ENCODE assay signal across 1 cellular context in the genomic region with DNA sequence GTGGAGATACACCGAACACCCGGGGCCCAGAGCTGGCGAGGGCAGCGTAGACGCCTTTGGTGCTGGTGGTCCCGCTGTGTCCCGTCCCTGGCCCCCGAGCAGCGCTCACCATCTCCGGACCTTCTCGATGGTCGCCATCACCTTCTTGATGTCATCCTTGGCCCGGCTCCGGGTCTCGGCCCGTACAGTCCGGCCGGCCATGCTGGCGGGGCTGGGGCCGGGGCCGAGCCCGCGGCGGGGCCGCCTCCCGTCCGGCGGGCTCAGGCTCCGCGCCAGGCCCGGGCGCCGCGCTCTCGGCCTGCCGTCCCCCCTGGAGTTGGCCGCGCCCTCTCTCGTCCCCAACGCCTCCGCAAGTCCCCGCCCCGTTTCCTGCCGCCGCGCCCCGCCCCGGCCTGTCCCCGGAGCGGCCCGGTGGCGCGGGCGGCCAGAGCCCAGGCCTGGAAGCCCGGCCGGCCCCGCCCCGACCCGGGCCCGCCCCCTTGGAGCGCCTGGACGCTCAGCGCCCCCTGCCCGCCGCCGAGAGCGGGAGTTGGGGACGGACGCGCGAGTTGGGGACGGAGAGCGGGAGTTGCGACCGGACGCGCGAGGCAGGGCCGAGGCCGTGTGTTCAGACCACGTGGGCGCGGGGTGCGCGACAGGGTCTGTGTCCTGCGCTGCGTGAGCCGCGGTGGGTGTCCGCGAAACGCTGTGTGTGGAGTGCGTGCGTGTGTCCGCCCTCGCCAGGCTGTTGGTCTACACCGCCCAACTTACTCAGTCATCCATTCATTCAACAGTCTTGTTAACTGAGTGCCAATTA.
A peak's percentile ranks its signal among the peaks of the same experiment; 100 is the strongest.
TF ChIP-seq lines count a peak whose summit lies in the region.

TSS of gene BCL7C (minus strand) at position 334 of the 796 bp plus-strand sequence. CDS start at position 201, 133 bp downstream.

TF ChIP-seq in K562, 482 proteins besides CTCF, POLR2A, EP300 and RAD21 (continued from another document and continues in another):
- peak; percentile 79 for TF ChIP-seq GATAD2B (IDR thresholded peaks at IDR 0.05; ENCODE audit: borderline replicate concordance)
- TF ChIP-seq KDM2B (CRISPR knock-in tag; IDR thresholded peaks at IDR 0.05): peak; percentile 69; the same call in 1 of the 2 replicates
- no peak; the same call in 1 of the 2 replicates for TF ChIP-seq SOX6 (IDR thresholded peaks at IDR 0.05)
- TF ChIP-seq VEZF1 (CRISPR knock-in tag; IDR thresholded peaks at IDR 0.05): peak; percentile 89
- TF ChIP-seq MAFK (IDR thresholded peaks at IDR 0.05; ENCODE audit: low read length): no peak
- TF ChIP-seq NR2C2 (CRISPR knock-in tag; IDR thresholded peaks at IDR 0.05): peak; percentile 88
- peak; percentile 47; the same call in 1 of the 2 replicates for TF ChIP-seq NR2C2 (tag; IDR thresholded peaks at IDR 0.05)
- no peak; the same call in 1 of the 2 replicates for TF ChIP-seq TCF3 (CRISPR knock-in tag; IDR thresholded peaks at IDR 0.05)
- TF ChIP-seq, protein P1, sequence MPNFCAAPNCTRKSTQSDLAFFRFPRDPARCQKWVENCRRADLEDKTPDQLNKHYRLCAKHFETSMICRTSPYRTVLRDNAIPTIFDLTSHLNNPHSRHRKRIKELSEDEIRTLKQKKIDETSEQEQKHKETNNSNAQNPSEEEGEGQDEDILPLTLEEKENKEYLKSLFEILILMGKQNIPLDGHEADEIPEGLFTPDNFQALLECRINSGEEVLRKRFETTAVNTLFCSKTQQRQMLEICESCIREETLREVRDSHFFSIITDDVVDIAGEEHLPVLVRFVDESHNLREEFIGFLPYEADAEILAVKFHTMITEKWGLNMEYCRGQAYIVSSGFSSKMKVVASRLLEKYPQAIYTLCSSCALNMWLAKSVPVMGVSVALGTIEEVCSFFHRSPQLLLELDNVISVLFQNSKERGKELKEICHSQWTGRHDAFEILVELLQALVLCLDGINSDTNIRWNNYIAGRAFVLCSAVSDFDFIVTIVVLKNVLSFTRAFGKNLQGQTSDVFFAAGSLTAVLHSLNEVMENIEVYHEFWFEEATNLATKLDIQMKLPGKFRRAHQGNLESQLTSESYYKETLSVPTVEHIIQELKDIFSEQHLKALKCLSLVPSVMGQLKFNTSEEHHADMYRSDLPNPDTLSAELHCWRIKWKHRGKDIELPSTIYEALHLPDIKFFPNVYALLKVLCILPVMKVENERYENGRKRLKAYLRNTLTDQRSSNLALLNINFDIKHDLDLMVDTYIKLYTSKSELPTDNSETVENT (CRISPR knock-in tag; IDR thresholded peaks at IDR 0.05): peak; percentile 87
- TF ChIP-seq TRIM28 (IDR thresholded peaks at IDR 0.05): no peak
- TF ChIP-seq KLF16 (IDR thresholded peaks at IDR 0.05): no peak
- TF ChIP-seq MTA3 (IDR thresholded peaks at IDR 0.05; ENCODE audit: borderline replicate concordance): peak; percentile 59; the same call in 1 of the 2 replicates
- TF ChIP-seq TAF1 (IDR thresholded peaks at IDR 0.05; ENCODE audit: control insufficient read depth, extremely low read depth, insufficient read depth, low read length, severe bottlenecking): peak; percentile 16
- TF ChIP-seq, protein P2, sequence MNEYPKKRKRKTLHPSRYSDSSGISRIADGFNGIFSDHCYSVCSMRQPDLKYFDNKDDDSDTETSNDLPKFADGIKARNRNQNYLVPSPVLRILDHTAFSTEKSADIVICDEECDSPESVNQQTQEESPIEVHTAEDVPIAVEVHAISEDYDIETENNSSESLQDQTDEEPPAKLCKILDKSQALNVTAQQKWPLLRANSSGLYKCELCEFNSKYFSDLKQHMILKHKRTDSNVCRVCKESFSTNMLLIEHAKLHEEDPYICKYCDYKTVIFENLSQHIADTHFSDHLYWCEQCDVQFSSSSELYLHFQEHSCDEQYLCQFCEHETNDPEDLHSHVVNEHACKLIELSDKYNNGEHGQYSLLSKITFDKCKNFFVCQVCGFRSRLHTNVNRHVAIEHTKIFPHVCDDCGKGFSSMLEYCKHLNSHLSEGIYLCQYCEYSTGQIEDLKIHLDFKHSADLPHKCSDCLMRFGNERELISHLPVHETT (CRISPR knock-in tag; conservative IDR thresholded peaks at IDR 0.05 in 1 of 2, IDR thresholded peaks at IDR 0.05 in 1 of 2): peak in 1 of 2 experiments; percentile 100; a peak in 2 of 4 replicates
- no peak for TF ChIP-seq JUNB (CRISPR knock-in tag; conservative IDR thresholded peaks at IDR 0.05)
- peak; percentile 95 for TF ChIP-seq RNF2 (IDR thresholded peaks at IDR 0.05)
- peak; percentile 64; the same call in 1 of the 2 replicates for TF ChIP-seq HIVEP1 (CRISPR knock-in tag; IDR thresholded peaks at IDR 0.05)
- TF ChIP-seq, protein P3, sequence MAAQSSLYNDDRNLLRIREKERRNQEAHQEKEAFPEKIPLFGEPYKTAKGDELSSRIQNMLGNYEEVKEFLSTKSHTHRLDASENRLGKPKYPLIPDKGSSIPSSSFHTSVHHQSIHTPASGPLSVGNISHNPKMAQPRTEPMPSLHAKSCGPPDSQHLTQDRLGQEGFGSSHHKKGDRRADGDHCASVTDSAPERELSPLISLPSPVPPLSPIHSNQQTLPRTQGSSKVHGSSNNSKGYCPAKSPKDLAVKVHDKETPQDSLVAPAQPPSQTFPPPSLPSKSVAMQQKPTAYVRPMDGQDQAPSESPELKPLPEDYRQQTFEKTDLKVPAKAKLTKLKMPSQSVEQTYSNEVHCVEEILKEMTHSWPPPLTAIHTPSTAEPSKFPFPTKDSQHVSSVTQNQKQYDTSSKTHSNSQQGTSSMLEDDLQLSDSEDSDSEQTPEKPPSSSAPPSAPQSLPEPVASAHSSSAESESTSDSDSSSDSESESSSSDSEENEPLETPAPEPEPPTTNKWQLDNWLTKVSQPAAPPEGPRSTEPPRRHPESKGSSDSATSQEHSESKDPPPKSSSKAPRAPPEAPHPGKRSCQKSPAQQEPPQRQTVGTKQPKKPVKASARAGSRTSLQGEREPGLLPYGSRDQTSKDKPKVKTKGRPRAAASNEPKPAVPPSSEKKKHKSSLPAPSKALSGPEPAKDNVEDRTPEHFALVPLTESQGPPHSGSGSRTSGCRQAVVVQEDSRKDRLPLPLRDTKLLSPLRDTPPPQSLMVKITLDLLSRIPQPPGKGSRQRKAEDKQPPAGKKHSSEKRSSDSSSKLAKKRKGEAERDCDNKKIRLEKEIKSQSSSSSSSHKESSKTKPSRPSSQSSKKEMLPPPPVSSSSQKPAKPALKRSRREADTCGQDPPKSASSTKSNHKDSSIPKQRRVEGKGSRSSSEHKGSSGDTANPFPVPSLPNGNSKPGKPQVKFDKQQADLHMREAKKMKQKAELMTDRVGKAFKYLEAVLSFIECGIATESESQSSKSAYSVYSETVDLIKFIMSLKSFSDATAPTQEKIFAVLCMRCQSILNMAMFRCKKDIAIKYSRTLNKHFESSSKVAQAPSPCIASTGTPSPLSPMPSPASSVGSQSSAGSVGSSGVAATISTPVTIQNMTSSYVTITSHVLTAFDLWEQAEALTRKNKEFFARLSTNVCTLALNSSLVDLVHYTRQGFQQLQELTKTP (IDR thresholded peaks at IDR 0.05; ENCODE audit: low read depth in 1 of 2, partially characterized antibody in 2 of 2): no peak
- TF ChIP-seq PCBP1 (IDR thresholded peaks at IDR 0.05; ENCODE audit: low read depth, low read length, poor library complexity, severe bottlenecking): no peak
- no peak for TF ChIP-seq ZNF764 (CRISPR knock-in tag; IDR thresholded peaks at IDR 0.05; ENCODE audit: low read depth)
- peak; percentile 91 for TF ChIP-seq ZBTB2 (IDR thresholded peaks at IDR 0.05)
- no peak for TF ChIP-seq TAL1 (IDR thresholded peaks at IDR 0.05)
- no peak for TF ChIP-seq TBL1XR1 (IDR thresholded peaks at IDR 0.05; ENCODE audit: low read length in 2 of 2)
- TF ChIP-seq ZSCAN32 (CRISPR knock-in tag; IDR thresholded peaks at IDR 0.05): no peak
- TF ChIP-seq BCL6 (CRISPR knock-in tag; IDR thresholded peaks at IDR 0.05): 0 out of 2 replicates have a peak, but pooled peaks have one; percentile 44
- TF ChIP-seq CBFB (CRISPR knock-in tag; IDR thresholded peaks at IDR 0.05): peak; percentile 85
- no peak for TF ChIP-seq ARNT (IDR thresholded peaks at IDR 0.05)
- TF ChIP-seq BRCA1 (IDR thresholded peaks at IDR 0.05): no peak
- peak; percentile 96; the same call in 1 of the 2 replicates for TF ChIP-seq BRCA1 (CRISPR knock-in tag; IDR thresholded peaks at IDR 0.05)
- no peak for TF ChIP-seq ZNF121 (CRISPR knock-in tag; conservative IDR thresholded peaks at IDR 0.05)
- peak in 1 of 2 experiments; percentile 7; a peak in 2 of 4 replicates for TF ChIP-seq SRF (CRISPR knock-in tag; IDR thresholded peaks at IDR 0.05)
- no peak for TF ChIP-seq WHSC1 (IDR thresholded peaks at IDR 0.05; ENCODE audit: low read length)
- TF ChIP-seq ZNF444 (CRISPR knock-in tag; IDR thresholded peaks at IDR 0.05): no peak
- TF ChIP-seq ZNF274 (IDR thresholded peaks at IDR 0.05; ENCODE audit: borderline replicate concordance, low read depth, low read length): no peak
- peak; percentile 85; the same call in 1 of the 2 replicates for TF ChIP-seq CTBP1 (IDR thresholded peaks at IDR 0.05; ENCODE audit: borderline replicate concordance)
- no peak for TF ChIP-seq ZBTB26 (CRISPR knock-in tag; IDR thresholded peaks at IDR 0.05)
- peak; percentile 36; the same call in 1 of the 2 replicates for TF ChIP-seq EGR1 (conservative IDR thresholded peaks at IDR 0.05)
- peak; percentile 42; the same call in 1 of the 2 replicates for TF ChIP-seq ZNF12 (CRISPR knock-in tag; IDR thresholded peaks at IDR 0.05)
- 0 out of 2 replicates have a peak, but pooled peaks have one; percentile 39 for TF ChIP-seq CEBPG (CRISPR knock-in tag; IDR thresholded peaks at IDR 0.05)
- no peak for TF ChIP-seq CEBPG (tag; conservative IDR thresholded peaks at IDR 0.05 in 1 of 2, IDR thresholded peaks at IDR 0.05 in 1 of 2)
- peak; percentile 97 for TF ChIP-seq FOXK1 (CRISPR knock-in tag; IDR thresholded peaks at IDR 0.05; ENCODE audit: borderline replicate concordance)
- TF ChIP-seq ZNF644 (tag; IDR thresholded peaks at IDR 0.05; ENCODE audit: low read depth): 0 out of 2 replicates have a peak, but pooled peaks have one; percentile 71
- TF ChIP-seq, protein P4, sequence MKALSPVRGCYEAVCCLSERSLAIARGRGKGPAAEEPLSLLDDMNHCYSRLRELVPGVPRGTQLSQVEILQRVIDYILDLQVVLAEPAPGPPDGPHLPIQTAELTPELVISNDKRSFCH (CRISPR knock-in tag; IDR thresholded peaks at IDR 0.05): no peak
- TF ChIP-seq, protein P4 (tag; IDR thresholded peaks at IDR 0.05): peak; percentile 90
- no peak for TF ChIP-seq MCM2 (IDR thresholded peaks at IDR 0.05; ENCODE audit: low read depth)
- peak; percentile 71; the same call in 1 of the 2 replicates for TF ChIP-seq ZFP91 (CRISPR knock-in tag; IDR thresholded peaks at IDR 0.05)
- peak; percentile 94 for TF ChIP-seq CHD2 (IDR thresholded peaks at IDR 0.05; ENCODE audit: low read depth, low read length)
- TF ChIP-seq MCM5 (IDR thresholded peaks at IDR 0.05; ENCODE audit: low read depth): no peak
- TF ChIP-seq, protein P5, sequence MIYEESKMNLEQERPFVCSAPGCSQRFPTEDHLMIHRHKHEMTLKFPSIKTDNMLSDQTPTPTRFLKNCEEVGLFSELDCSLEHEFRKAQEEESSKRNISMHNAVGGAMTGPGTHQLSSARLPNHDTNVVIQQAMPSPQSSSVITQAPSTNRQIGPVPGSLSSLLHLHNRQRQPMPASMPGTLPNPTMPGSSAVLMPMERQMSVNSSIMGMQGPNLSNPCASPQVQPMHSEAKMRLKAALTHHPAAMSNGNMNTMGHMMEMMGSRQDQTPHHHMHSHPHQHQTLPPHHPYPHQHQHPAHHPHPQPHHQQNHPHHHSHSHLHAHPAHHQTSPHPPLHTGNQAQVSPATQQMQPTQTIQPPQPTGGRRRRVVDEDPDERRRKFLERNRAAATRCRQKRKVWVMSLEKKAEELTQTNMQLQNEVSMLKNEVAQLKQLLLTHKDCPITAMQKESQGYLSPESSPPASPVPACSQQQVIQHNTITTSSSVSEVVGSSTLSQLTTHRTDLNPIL (CRISPR knock-in tag; IDR thresholded peaks at IDR 0.05): no peak
- TF ChIP-seq SNAPC5 (CRISPR knock-in tag; IDR thresholded peaks at IDR 0.05): no peak
- TF ChIP-seq MXI1 (IDR thresholded peaks at IDR 0.05; ENCODE audit: low read depth, low read length): peak; percentile 63
